In the genomic region with DNA sequence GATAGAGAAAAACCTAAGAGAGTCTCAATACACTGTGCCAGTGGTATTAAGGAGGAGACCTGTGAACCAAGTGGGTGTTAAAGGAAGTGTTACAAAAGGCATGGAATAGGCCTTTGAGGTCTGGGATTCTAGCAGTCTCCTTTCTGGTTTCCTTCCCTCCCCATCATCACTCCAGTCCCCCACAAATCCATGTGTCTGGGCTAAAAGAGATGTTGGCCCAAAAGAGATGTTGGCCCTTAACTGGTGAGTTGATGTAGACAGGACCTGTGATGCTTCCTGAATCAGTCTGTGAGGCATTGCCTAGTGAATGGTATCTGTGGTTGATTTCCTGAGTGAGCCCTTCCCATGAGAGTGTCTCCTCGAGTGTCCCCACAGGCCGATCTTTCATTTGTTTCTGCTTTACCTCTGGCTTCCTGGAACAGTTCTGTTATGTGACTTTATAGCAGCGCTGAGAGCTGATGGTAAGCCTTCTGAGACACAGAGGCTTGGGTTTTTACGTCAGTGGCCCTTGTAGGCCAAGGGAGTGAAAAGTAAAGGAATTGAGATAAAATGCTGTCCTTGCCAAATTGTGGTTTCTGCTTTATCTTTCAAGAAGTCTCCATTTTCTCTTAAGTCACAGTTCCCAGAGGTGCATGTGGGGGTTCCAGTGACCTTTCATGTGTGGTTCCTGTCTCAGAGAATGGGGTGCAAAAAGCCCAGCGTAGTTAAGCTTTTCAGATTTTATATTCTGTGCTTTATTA, we compare ENCODE assay signal across 8 cellular contexts.
DNase-seq lines count a peak whose midpoint lies in the region; ATAC-seq and TF ChIP-seq lines count a peak whose summit lies in the region.

No MANE protein-coding gene starts in this region.

- H3K27me3 Mint-ChIP-seq in Caco-2 (ENCODE audit: insufficient read depth, unreplicated experiment) (no peaks in the 10 kb centered on the region), GM23338 (ENCODE audit: insufficient read depth, low read depth, poor library complexity) (no peaks in the 10 kb centered on the region), Calu3 (ENCODE audit: unreplicated experiment) (no peaks in the 10 kb centered on the region)
- no peaks in the 10 kb centered on the region for H3K27me3 Mint-ChIP-seq in effector memory CD8-positive, alpha-beta T cell

- H3K79me2 ChIP-seq in GM23338 (replicated peaks; ENCODE audit: insufficient read depth) (no peaks in the 10 kb centered on the region), osteoblast (ENCODE audit: insufficient read depth, low read length) (no peaks in the 10 kb centered on the region)

- TF ChIP-seq CTCF in Caco-2 (IDR thresholded peaks at IDR 0.05; ENCODE audit: insufficient read depth in 1 of 2, low read depth in 1 of 2, low read length in 1 of 2, severe bottlenecking in 1 of 2, unreplicated experiment in 1 of 2) (no peak), GM23338 (conservative IDR thresholded peaks at IDR 0.05; ENCODE audit: low read depth in 2 of 2) (no peak), osteoblast (IDR thresholded peaks at IDR 0.05; ENCODE audit: extremely low read depth, low read depth, low read length) (no peak), Calu3 (IDR thresholded peaks at IDR 0.05; ENCODE audit: unreplicated experiment) (no peak)

- DNase-seq in Caco-2, result no peak
- DNase-seq in GM23338 (ENCODE audit: low spot score), result no peak
- peak; percentile 34 for DNase-seq in T-helper 9 cell
- peak; percentile 50 to 66 (median 52) for DNase-seq in effector memory CD8-positive, alpha-beta T cell
- DNase-seq in osteoblast (ENCODE audit: insufficient read length, low spot score, missing footprints), result no peak
- no peak for DNase-seq in globus pallidus (ENCODE audit: low spot score)
- DNase-seq in NCI-H146 treated with DMSO at 0.1 percent for 48 hours (lab: John Stamatoyannopoulos, UW; ENCODE audit: unreplicated experiment), result no peak
- DNase-seq in Calu3, result no peak

- H4K20me1 ChIP-seq in GM23338 (replicated peaks; ENCODE audit: insufficient read depth) (0 out of 2 replicates have a peak, but pooled peaks cover 4% of the 10 kb centered on the region), osteoblast (ENCODE audit: insufficient read depth, low read length) (no peaks in the 10 kb centered on the region)

- POLR2A ChIA-PET in Caco-2 (lab: Charles Lee), result no interaction called here

- H3K27me3 ChIP-seq in Caco-2 (replicated peaks; ENCODE audit: control insufficient read depth, insufficient read depth, low read length) (no peaks in the 10 kb centered on the region), GM23338 (ENCODE audit: insufficient read depth) (no peaks in the 10 kb centered on the region), osteoblast (ENCODE audit: insufficient read depth, low read length) (no peaks in the 10 kb centered on the region)

- BruUV-seq in Caco-2 (replicated peaks; lab: Mats Ljungman, UMichigan) (TSS peak; percentile 83), Calu3 (replicated peaks; lab: Mats Ljungman, UMichigan) (no TSS peak)

- H3K27ac ChIP-seq in GM23338 (ENCODE audit: low read depth) (peak overlapping the region; percentile 30; the same call in 1 of the 2 replicates), osteoblast (ENCODE audit: low read depth, low read length) (peak overlapping the region; percentile 85)

- H3K4me2 ChIP-seq in GM23338 (no peak overlapping the region), osteoblast (ENCODE audit: insufficient read depth, low read length) (peak overlapping the region; percentile 78)

- peak overlapping the region; percentile 11 for H3K4me3 Mint-ChIP-seq in Caco-2 (ENCODE audit: unreplicated experiment)
- no peak overlapping the region for H3K4me3 Mint-ChIP-seq in GM23338
- H3K4me3 Mint-ChIP-seq in effector memory CD8-positive, alpha-beta T cell, result peak overlapping the region; percentile 75 to 84
- H3K4me3 Mint-ChIP-seq in Calu3 (ENCODE audit: low read depth, unreplicated experiment), result no peak overlapping the region

- CTCF ChIA-PET in Caco-2 (lab: Charles Lee) (no interaction called here), Calu3 (lab: Charles Lee) (interaction anchor here (0.6 to 0.7 kb wide), 2 partner anchors 56 to 115 kb away, joined by 3 read pairs; no protein-coding TSS in a partner anchor)

- intact Hi-C loops in Caco-2 (cut with micrococcal nuclease; ENCODE audit: unreplicated experiment) (loop anchor here (5.0 kb wide), 2 partner anchors 145 to 220 kb away; no protein-coding TSS in a partner anchor), Calu3 (cut with micrococcal nuclease; ENCODE audit: unreplicated experiment) (loop anchor here (10.0 kb wide), 2 partner anchors 222 to 412 kb away; no protein-coding TSS in a partner anchor)

- no peaks in the 10 kb centered on the region for H3K9me2 ChIP-seq in GM23338 (ENCODE audit: insufficient read depth)

- H2AFZ ChIP-seq in GM23338, result no peak overlapping the region
- peak overlapping the region; percentile 62 for H2AFZ ChIP-seq in osteoblast (ENCODE audit: low read length)

- H3K36me3 Mint-ChIP-seq in Caco-2 (ENCODE audit: insufficient read depth, unreplicated experiment) (peaks cover 41% of the 10 kb centered on the region), GM23338 (ENCODE audit: low read depth) (peaks cover 6% of the 10 kb centered on the region; the same call in 1 of the 3 replicates), Calu3 (ENCODE audit: insufficient read depth, unreplicated experiment) (peaks cover 34% of the 10 kb centered on the region)
- H3K36me3 Mint-ChIP-seq in effector memory CD8-positive, alpha-beta T cell (ENCODE audit: insufficient read depth), result peaks cover 68% of the 10 kb centered on the region

- no peak for ATAC-seq in GM23338
- peak; percentile 68 for ATAC-seq in effector memory CD8-positive, alpha-beta T cell (replicated peaks)

- H3K36me3 ChIP-seq in Caco-2 (ENCODE audit: control insufficient read depth, insufficient read depth, low read length) (peaks cover 1% of the 10 kb centered on the region; the same call in 1 of the 2 replicates), GM23338 (ENCODE audit: insufficient read depth) (no peaks in the 10 kb centered on the region; the same call in 1 of the 2 replicates), osteoblast (ENCODE audit: insufficient read depth, low read length) (peaks cover 7% of the 10 kb centered on the region)

- no peak overlapping the region for H3K4me3 ChIP-seq in Caco-2 (ENCODE audit: low read depth, low read length)
- H3K4me3 ChIP-seq in GM23338, result no peak overlapping the region
- peak overlapping the region; percentile 49 for H3K4me3 ChIP-seq in osteoblast (ENCODE audit: insufficient read depth, low read length)

- peak overlapping the region; percentile 77 for H3K27ac Mint-ChIP-seq in Caco-2 (ENCODE audit: unreplicated experiment)
- peak overlapping the region; percentile 17; the same call in 1 of the 2 replicates for H3K27ac Mint-ChIP-seq in GM23338
- H3K27ac Mint-ChIP-seq in effector memory CD8-positive, alpha-beta T cell, result peak overlapping the region; percentile 95 to 99
- H3K27ac Mint-ChIP-seq in Calu3 (ENCODE audit: unreplicated experiment), result no peak overlapping the region

- H3F3A ChIP-seq in GM23338 (replicated peaks; ENCODE audit: low read depth), result no peaks in the 10 kb centered on the region

- no peaks in the 10 kb centered on the region for H3K9me3 ChIP-seq in Caco-2
- H3K9me3 ChIP-seq in osteoblast (ENCODE audit: low read depth, low read length), result no peaks in the 10 kb centered on the region

- H3K4me1 Mint-ChIP-seq in Caco-2 (ENCODE audit: low read depth, unreplicated experiment), result peaks cover 35% of the 10 kb centered on the region
- peaks cover 18% of the 10 kb centered on the region for H3K4me1 Mint-ChIP-seq in GM23338
- peaks cover 59 to 86% of the 10 kb centered on the region in 2 donors for H3K4me1 Mint-ChIP-seq in effector memory CD8-positive, alpha-beta T cell (ENCODE audit: low read depth in 2 of 2)
- peaks cover 27% of the 10 kb centered on the region for H3K4me1 Mint-ChIP-seq in Calu3 (ENCODE audit: low read depth, unreplicated experiment)

- H3K9me3 Mint-ChIP-seq in Caco-2 (ENCODE audit: unreplicated experiment), result no peaks in the 10 kb centered on the region
- no peaks in the 10 kb centered on the region for H3K9me3 Mint-ChIP-seq in GM23338
- H3K9me3 Mint-ChIP-seq in effector memory CD8-positive, alpha-beta T cell, result no peaks in the 10 kb centered on the region
- no peaks in the 10 kb centered on the region for H3K9me3 Mint-ChIP-seq in Calu3 (ENCODE audit: low read depth, unreplicated experiment)

- H3K4me1 ChIP-seq in Caco-2, result peaks cover 32% of the 10 kb centered on the region
- H3K4me1 ChIP-seq in GM23338 (ENCODE audit: insufficient read depth), result peaks cover 6% of the 10 kb centered on the region
- peaks cover 37% of the 10 kb centered on the region for H3K4me1 ChIP-seq in osteoblast (ENCODE audit: insufficient read depth, low read length)

TF ChIP-seq in GM23338, 12 proteins besides CTCF, POLR2A, EP300 and RAD21 (continues in another document):
- no peak for TF ChIP-seq ZNF331 (CRISPR knock-in tag; IDR thresholded peaks at IDR 0.05; ENCODE audit: low read depth)
- TF ChIP-seq EZH2 (IDR thresholded peaks at IDR 0.05; ENCODE audit: low read depth, unreplicated experiment), result no peak
- TF ChIP-seq EZH2phosphoT487 (IDR thresholded peaks at IDR 0.05; ENCODE audit: unreplicated experiment), result no peak
- TF ChIP-seq, protein P1, sequence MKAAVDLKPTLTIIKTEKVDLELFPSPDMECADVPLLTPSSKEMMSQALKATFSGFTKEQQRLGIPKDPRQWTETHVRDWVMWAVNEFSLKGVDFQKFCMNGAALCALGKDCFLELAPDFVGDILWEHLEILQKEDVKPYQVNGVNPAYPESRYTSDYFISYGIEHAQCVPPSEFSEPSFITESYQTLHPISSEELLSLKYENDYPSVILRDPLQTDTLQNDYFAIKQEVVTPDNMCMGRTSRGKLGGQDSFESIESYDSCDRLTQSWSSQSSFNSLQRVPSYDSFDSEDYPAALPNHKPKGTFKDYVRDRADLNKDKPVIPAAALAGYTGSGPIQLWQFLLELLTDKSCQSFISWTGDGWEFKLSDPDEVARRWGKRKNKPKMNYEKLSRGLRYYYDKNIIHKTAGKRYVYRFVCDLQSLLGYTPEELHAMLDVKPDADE (IDR thresholded peaks at IDR 0.05), result no peak
- no peak for TF ChIP-seq NANOG (IDR thresholded peaks at IDR 0.05; ENCODE audit: borderline replicate concordance)

Comparison
In these comparisons a context has a peak if more than half of its experiments do, and no peak if none do; other contexts are left out.
1. DNase-seq: peak in T-helper 9 cell (single experiment) and effector memory CD8-positive, alpha-beta T cell (3 of 3); none in Caco-2 (0 of 2), GM23338 (single experiment), osteoblast (single experiment), globus pallidus (single experiment), NCI-H146 treated with DMSO at 0.1 percent for 48 hours (single experiment) and Calu3 (single experiment).
2. H3K4me3 Mint-ChIP-seq: peak in Caco-2 (single experiment) and effector memory CD8-positive, alpha-beta T cell (2 of 2); none in GM23338 (single experiment) and Calu3 (single experiment).